28 cellular contexts compared by ENCODE assay signal in genomic region chr18:40452599-40452998, GRCh38.
"Had no signal": no experiment of that assay in that cellular context is flagged by ENCODE, and none has a peak within 500 bp of the region (broad histone marks: within the 10 kb centered on the region; RNA-seq: fewer than 3 reads in every experiment).

No MANE protein-coding gene starts in this region.

- H3K9me3 ChIP-seq: ascending aorta, breast epithelium, colonic mucosa, heart left ventricle had no signal

- H3K4me1 ChIP-seq: ascending aorta, breast epithelium, colonic mucosa, heart left ventricle had no signal

- DNase-seq: activated CD4-positive, alpha-beta memory T cell treated with anti-CD3 and anti-CD28 coated beads for 36 hours; activated CD4-positive, alpha-beta T cell treated with anti-CD3 and anti-CD28 coated beads for 36 hours; activated CD4-positive, alpha-beta T cell treated with anti-CD3 and anti-CD28 coated beads, Interleukin-2, amount 10 ng/mL, durations not matched to agents 24 days and 14 days; activated CD4-positive, CD25-positive, alpha-beta regulatory T cell; activated CD4-positive, CD25-positive, alpha-beta regulatory T cell treated with anti-CD3 and anti-CD28 coated beads, Interleukin-2, amount 50 U/mL, for 72 hours; activated CD8-positive, alpha-beta memory T cell treated with anti-CD3 and anti-CD28 coated beads, Interleukin-2, amount 50 U/mL, for 48 hours; activated CD8-positive, alpha-beta T cell treated with anti-CD3 and anti-CD28 coated beads, Interleukin-2, amount 10 ng/mL, durations not matched to agents 7 days and 5 days; activated gamma-delta T cell; activated naive CD4-positive, alpha-beta T cell; activated naive CD4-positive, alpha-beta T cell treated with anti-CD3 and anti-CD28 coated beads, Interleukin-2, amount 10 ng/mL, durations not matched to agents 7 days and 5 days; activated naive CD8-positive, alpha-beta T cell treated with anti-CD3 and anti-CD28 coated beads, Interleukin-2, amount 10 ng/mL, durations not matched to agents 7 days and 5 days; activated T-cell treated with anti-CD3 and anti-CD28 coated beads for 4 hours; activated T-cell treated with anti-CD3 and anti-CD28 coated beads, Interleukin-2, amount 50 U/mL, for 24 hours; activated T-cell treated with anti-CD3 and anti-CD28 coated beads, Interleukin-2, amount 50 U/mL, for 72 hours; central memory CD4-positive, alpha-beta T cell; cerebellar nuclear complex; colonic mucosa; effector CD8-positive, alpha-beta T cell; foreskin fibroblast; glutamatergic neuron; heart left ventricle; T-helper 2 cell had no signal

- H3K36me3 Mint-ChIP-seq: activated CD4-positive, alpha-beta memory T cell treated with anti-CD3 and anti-CD28 coated beads for 36 hours; activated naive CD4-positive, alpha-beta T cell treated with anti-CD3 and anti-CD28 coated beads, Interleukin-2, amount 10 ng/mL, durations not matched to agents 7 days and 5 days; activated naive CD8-positive, alpha-beta T cell treated with anti-CD3 and anti-CD28 coated beads, Interleukin-2, amount 10 ng/mL, durations not matched to agents 7 days and 5 days; brain had no signal

- H3K9me3 Mint-ChIP-seq: brain had no signal

- H3K27me3 ChIP-seq: ascending aorta, breast epithelium, cardiac muscle cell, colonic mucosa, heart left ventricle had no signal

- ATAC-seq: activated CD4-positive, alpha-beta T cell treated with anti-CD3 and anti-CD28 coated beads for 36 hours; activated CD8-positive, alpha-beta T cell treated with anti-CD3 and anti-CD28 coated beads, Interleukin-2, amount 10 ng/mL, durations not matched to agents 7 days and 5 days; activated naive CD4-positive, alpha-beta T cell treated with anti-CD3 and anti-CD28 coated beads, Interleukin-2, amount 50 U/mL, for 72 hours; activated T-cell treated with anti-CD3 and anti-CD28 coated beads, Interleukin-2, amount 50 U/mL, for 72 hours; esophagus mucosa; heart left ventricle had no signal

- H3K27me3 Mint-ChIP-seq: activated CD4-positive, alpha-beta memory T cell treated with anti-CD3 and anti-CD28 coated beads for 36 hours; activated CD4-positive, alpha-beta T cell treated with anti-CD3 and anti-CD28 coated beads for 36 hours; activated CD4-positive, alpha-beta T cell treated with anti-CD3 and anti-CD28 coated beads, Interleukin-2, amount 10 ng/mL, durations not matched to agents 24 days and 14 days; activated naive CD4-positive, alpha-beta T cell treated with anti-CD3 and anti-CD28 coated beads, Interleukin-2, amount 10 ng/mL, durations not matched to agents 7 days and 5 days; activated naive CD8-positive, alpha-beta T cell treated with anti-CD3 and anti-CD28 coated beads, Interleukin-2, amount 10 ng/mL, durations not matched to agents 7 days and 5 days; activated T-cell treated with anti-CD3 and anti-CD28 coated beads, Interleukin-2, amount 50 U/mL, for 24 hours had no signal

- H3K4me3 ChIP-seq: ascending aorta, breast epithelium, cardiac muscle cell, colonic mucosa, heart left ventricle had no signal

- H3K36me3 ChIP-seq: ascending aorta, breast epithelium, cardiac muscle cell, colonic mucosa, heart left ventricle had no signal

- H3K27ac ChIP-seq: ascending aorta, breast epithelium, cardiac muscle cell, colonic mucosa, heart left ventricle had no signal

- H3K27ac Mint-ChIP-seq: activated CD4-positive, alpha-beta memory T cell treated with anti-CD3 and anti-CD28 coated beads for 36 hours; activated CD4-positive, alpha-beta T cell treated with anti-CD3 and anti-CD28 coated beads for 36 hours; activated CD4-positive, alpha-beta T cell treated with anti-CD3 and anti-CD28 coated beads, Interleukin-2, amount 10 ng/mL, durations not matched to agents 24 days and 14 days; activated CD8-positive, alpha-beta T cell treated with anti-CD3 and anti-CD28 coated beads, Interleukin-2, amount 10 ng/mL, durations not matched to agents 7 days and 5 days; activated naive CD4-positive, alpha-beta T cell treated with anti-CD3 and anti-CD28 coated beads, Interleukin-2, amount 10 ng/mL, durations not matched to agents 7 days and 5 days; activated naive CD4-positive, alpha-beta T cell treated with anti-CD3 and anti-CD28 coated beads, Interleukin-2, amount 50 U/mL, for 72 hours; activated naive CD8-positive, alpha-beta T cell treated with anti-CD3 and anti-CD28 coated beads, Interleukin-2, amount 10 ng/mL, durations not matched to agents 7 days and 5 days; activated T-cell treated with anti-CD3 and anti-CD28 coated beads, Interleukin-2, amount 50 U/mL, for 24 hours; activated T-cell treated with anti-CD3 and anti-CD28 coated beads, Interleukin-2, amount 50 U/mL, for 72 hours had no signal

- H3K4me1 Mint-ChIP-seq: activated CD4-positive, alpha-beta T cell treated with anti-CD3 and anti-CD28 coated beads for 36 hours; activated CD4-positive, alpha-beta T cell treated with anti-CD3 and anti-CD28 coated beads, Interleukin-2, amount 10 ng/mL, durations not matched to agents 24 days and 14 days; activated naive CD4-positive, alpha-beta T cell treated with anti-CD3 and anti-CD28 coated beads, Interleukin-2, amount 10 ng/mL, durations not matched to agents 7 days and 5 days; activated naive CD8-positive, alpha-beta T cell treated with anti-CD3 and anti-CD28 coated beads, Interleukin-2, amount 10 ng/mL, durations not matched to agents 7 days and 5 days; brain had no signal

- H3K4me3 Mint-ChIP-seq: activated CD4-positive, alpha-beta memory T cell treated with anti-CD3 and anti-CD28 coated beads for 36 hours; activated CD4-positive, alpha-beta T cell treated with anti-CD3 and anti-CD28 coated beads for 36 hours; activated CD4-positive, alpha-beta T cell treated with anti-CD3 and anti-CD28 coated beads, Interleukin-2, amount 10 ng/mL, durations not matched to agents 24 days and 14 days; activated CD8-positive, alpha-beta T cell treated with anti-CD3 and anti-CD28 coated beads, Interleukin-2, amount 10 ng/mL, durations not matched to agents 7 days and 5 days; activated naive CD4-positive, alpha-beta T cell treated with anti-CD3 and anti-CD28 coated beads, Interleukin-2, amount 10 ng/mL, durations not matched to agents 7 days and 5 days; activated naive CD8-positive, alpha-beta T cell treated with anti-CD3 and anti-CD28 coated beads, Interleukin-2, amount 10 ng/mL, durations not matched to agents 7 days and 5 days; activated T-cell treated with anti-CD3 and anti-CD28 coated beads, Interleukin-2, amount 50 U/mL, for 24 hours; activated T-cell treated with anti-CD3 and anti-CD28 coated beads, Interleukin-2, amount 50 U/mL, for 72 hours; brain had no signal
